In genomic region chr1:8871965-8872399, GRCh38 we compare ENCODE assay signal across 12 cellular contexts. TPM values are rescaled to one million over a fixed set of nuclear protein-coding genes. Genes with fewer than 3 reads are reported as not detected.
DNase-seq lines count a peak whose midpoint lies in the region; ATAC-seq and TF ChIP-seq lines count a peak whose summit lies in the region.
"Had no signal": no experiment of that assay in that cellular context is flagged by ENCODE, and none has a peak within 500 bp of the region (broad histone marks: within the 10 kb centered on the region; RNA-seq: fewer than 3 reads in every experiment).

No MANE protein-coding gene starts in this region.

- peak overlapping the region; percentile 85 for H3K4me2 ChIP-seq in PC-9

- H2AFZ ChIP-seq in PC-9, result no peak overlapping the region

- POLR2A ChIA-PET in PC-9 (lab: Charles Lee; ENCODE audit: unreplicated experiment), result interaction anchor here (0.7 kb wide), 1 partner anchor 895 kb away, joined by 4 read pairs; no protein-coding TSS in a partner anchor

- intact Hi-C loops in PC-9 (cut with micrococcal nuclease; ENCODE audit: unreplicated experiment), result loop anchor here (2.0 to 5.0 kb wide), 2 partner anchors 13 to 115 kb away; no protein-coding TSS in a partner anchor

- H3K4me3 Mint-ChIP-seq in endothelial cell (ENCODE audit: unreplicated experiment), result peak overlapping the region; percentile 59
- peak overlapping the region; percentile 20 for H3K4me3 Mint-ChIP-seq in neural crest cell

- CTCF ChIA-PET in PC-9 (lab: Charles Lee), result no interaction called here

- H3K9me3 Mint-ChIP-seq in endothelial cell (ENCODE audit: unreplicated experiment) (no peaks in the 10 kb centered on the region), neural crest cell (no peaks in the 10 kb centered on the region)
- H3K9me3 Mint-ChIP-seq: stimulated activated naive B cell treated with anti-CD40 and anti-IgM and Interleukin-4, amounts not matched to agents 10 μg/mL and 1 μg/mL and 100 μg/mL, for 72 hours had no signal

- TF ChIP-seq CTCF in PC-9 (conservative IDR thresholded peaks at IDR 0.05) (no peak), endothelial cell (IDR thresholded peaks at IDR 0.05; ENCODE audit: unreplicated experiment) (no peak), neural crest cell (conservative IDR thresholded peaks at IDR 0.05) (no peak)

- in situ Hi-C loops in Caki2 (cut with HindIII; ENCODE audit: low pct_unique_long_range_greater_than_20kb, low sequenced_read_pairs), result no loop called here

- H3K27me3 Mint-ChIP-seq in endothelial cell (ENCODE audit: unreplicated experiment) (peaks cover 7% of the 10 kb centered on the region), neural crest cell (ENCODE audit: low read depth) (no peaks in the 10 kb centered on the region)
- H3K27me3 Mint-ChIP-seq: stimulated activated naive B cell treated with anti-CD40 and anti-IgM and Interleukin-4, amounts not matched to agents 10 μg/mL and 1 μg/mL and 100 μg/mL, for 72 hours had no signal

- H3F3A ChIP-seq in PC-9 (ENCODE audit: insufficient read depth, low read depth), result peaks cover 97% of the 10 kb centered on the region

- no peak overlapping the region for H3K4me3 ChIP-seq in PC-9

- H3K79me2 ChIP-seq in PC-9 (ENCODE audit: low read depth), result peaks cover 84% of the 10 kb centered on the region

- H3K27me3 ChIP-seq in PC-9 (ENCODE audit: insufficient read depth, low read depth), result no peaks in the 10 kb centered on the region

- peaks cover 46% of the 10 kb centered on the region for H3K4me1 ChIP-seq in PC-9 (replicated peaks; ENCODE audit: insufficient read depth)

- peaks cover 23% of the 10 kb centered on the region for H3K4me1 Mint-ChIP-seq in endothelial cell (ENCODE audit: unreplicated experiment)
- H3K4me1 Mint-ChIP-seq in neural crest cell, result peaks cover 55% of the 10 kb centered on the region

- peak overlapping the region; percentile 66; the same call in 1 of the 2 replicates for H3K27ac ChIP-seq in PC-9

- DNase-seq in Caki2 (ENCODE audit: low read depth) (peak; percentile 27), PC-9 (no peak), endothelial cell (ENCODE audit: low spot score) (no peak), neural crest cell (ENCODE audit: low read depth, low spot score) (no peak), amniotic stem cell (lab: John Stamatoyannopoulos, UW) (no peak), left lobe of liver (ENCODE audit: low spot score) (no peak), cerebellum (ENCODE audit: low spot score) (no peak)
- DNase-seq: dermis blood vessel endothelial cell; MM.1S; stimulated activated naive B cell treated with anti-CD40 and anti-IgM and Interleukin-4, amounts not matched to agents 10 μg/mL and 1 μg/mL and 100 μg/mL, for 72 hours had no signal

- H3K27ac Mint-ChIP-seq in endothelial cell (ENCODE audit: unreplicated experiment) (no peak overlapping the region), neural crest cell (ENCODE audit: unreplicated experiment) (no peak overlapping the region)

- H4K20me1 ChIP-seq in PC-9 (ENCODE audit: insufficient read depth), result peaks cover 93% of the 10 kb centered on the region

- ATAC-seq in HG03196 (IDR thresholded peaks at IDR 0.05; ENCODE audit: unreplicated experiment) (no peak), left lobe of liver (no peak)
- ATAC-seq: sciatic nerve had no signal

- peaks cover 76% of the 10 kb centered on the region for H3K36me3 ChIP-seq in PC-9 (ENCODE audit: low read depth)

- no TSS peak for BruUV-seq in PC-9 (replicated peaks; lab: Mats Ljungman, UMichigan)

- no peaks in the 10 kb centered on the region for H3K9me2 ChIP-seq in PC-9 (ENCODE audit: insufficient read depth)

- no peaks in the 10 kb centered on the region for H3K9me3 ChIP-seq in PC-9 (ENCODE audit: insufficient read depth, low read depth)

- H3K36me3 Mint-ChIP-seq in endothelial cell (ENCODE audit: low read depth, unreplicated experiment) (peaks cover 50% of the 10 kb centered on the region), neural crest cell (ENCODE audit: low read depth) (peaks cover 48% of the 10 kb centered on the region)

RNA-seq across cellular contexts. Expression of gene ENO1, which starts 6.5 kb away (rescaled TPM):
- 3,891 and 4,382 TPM in 2 replicates for total RNA-seq in Caki2 (2014; rRNA removed; shearing (Covaris generic); ENCODE audit: low replicate concordance)
- total RNA-seq in PC-9 (2021) (1,401 and 1,902 TPM in 2 replicates), endothelial cell (ENCODE audit: unreplicated experiment) (626 TPM), neural crest cell (1,269 and 1,339 TPM in 2 replicates), left lobe of liver (382 TPM), cerebellum (291 TPM)

RNA-seq across cellular contexts. Expression of gene RERE, which starts 54.5 kb away (rescaled TPM):
- total RNA-seq in Caki2 (2014; rRNA removed; shearing (Covaris generic); ENCODE audit: low replicate concordance), result 9.8 and 38.6 TPM in 2 replicates
- total RNA-seq in PC-9 (2021) (73.4 and 98.7 TPM in 2 replicates), endothelial cell (ENCODE audit: unreplicated experiment) (115 TPM), neural crest cell (107 and 122 TPM in 2 replicates), left lobe of liver (30.9 TPM), cerebellum (578 TPM)
